1 cellular context compared by ENCODE assay signal in the genomic region with DNA sequence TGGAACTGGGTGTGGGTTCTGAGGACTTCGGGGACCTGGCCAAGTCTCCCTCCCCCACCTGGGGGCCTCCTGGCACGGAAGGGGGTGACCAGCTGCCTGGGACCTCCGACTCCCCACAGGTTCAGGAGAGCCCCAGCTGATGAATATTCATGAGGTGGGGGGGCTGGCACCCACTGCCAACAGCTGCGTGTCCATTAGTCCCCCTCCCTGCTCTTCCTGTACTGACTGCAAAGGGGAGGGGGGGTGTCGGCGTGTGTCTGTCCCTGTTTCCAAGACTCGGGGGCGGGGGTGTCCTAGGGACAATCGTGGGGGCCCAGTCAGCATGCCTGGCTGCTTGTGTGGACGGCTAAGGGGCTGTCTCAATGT.
TF ChIP-seq lines count a peak whose summit lies in the region.

No MANE protein-coding gene starts in this region.

TF ChIP-seq in HepG2, 621 proteins besides CTCF, POLR2A, EP300 and RAD21:
- TF ChIP-seq ZNF740 (CRISPR knock-in tag; IDR thresholded peaks at IDR 0.05): peak; percentile 66; the same call in 1 of the 2 replicates
- TF ChIP-seq, protein P1, sequence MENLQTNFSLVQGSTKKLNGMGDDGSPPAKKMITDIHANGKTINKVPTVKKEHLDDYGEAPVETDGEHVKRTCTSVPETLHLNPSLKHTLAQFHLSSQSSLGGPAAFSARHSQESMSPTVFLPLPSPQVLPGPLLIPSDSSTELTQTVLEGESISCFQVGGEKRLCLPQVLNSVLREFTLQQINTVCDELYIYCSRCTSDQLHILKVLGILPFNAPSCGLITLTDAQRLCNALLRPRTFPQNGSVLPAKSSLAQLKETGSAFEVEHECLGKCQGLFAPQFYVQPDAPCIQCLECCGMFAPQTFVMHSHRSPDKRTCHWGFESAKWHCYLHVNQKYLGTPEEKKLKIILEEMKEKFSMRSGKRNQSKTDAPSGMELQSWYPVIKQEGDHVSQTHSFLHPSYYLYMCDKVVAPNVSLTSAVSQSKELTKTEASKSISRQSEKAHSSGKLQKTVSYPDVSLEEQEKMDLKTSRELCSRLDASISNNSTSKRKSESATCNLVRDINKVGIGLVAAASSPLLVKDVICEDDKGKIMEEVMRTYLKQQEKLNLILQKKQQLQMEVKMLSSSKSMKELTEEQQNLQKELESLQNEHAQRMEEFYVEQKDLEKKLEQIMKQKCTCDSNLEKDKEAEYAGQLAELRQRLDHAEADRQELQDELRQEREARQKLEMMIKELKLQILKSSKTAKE (CRISPR knock-in tag; IDR thresholded peaks at IDR 0.05; ENCODE audit: borderline replicate concordance): no peak
- TF ChIP-seq HNRNPL (IDR thresholded peaks at IDR 0.05; ENCODE audit: low read depth, low read length): 0 out of 2 replicates have a peak, but pooled peaks have one; percentile 34
- no peak for TF ChIP-seq HNF1A (IDR thresholded peaks at IDR 0.05; ENCODE audit: low read depth)
- TF ChIP-seq HNF1A (CRISPR knock-in tag; IDR thresholded peaks at IDR 0.05; ENCODE audit: borderline replicate concordance): no peak
- TF ChIP-seq, protein P2, sequence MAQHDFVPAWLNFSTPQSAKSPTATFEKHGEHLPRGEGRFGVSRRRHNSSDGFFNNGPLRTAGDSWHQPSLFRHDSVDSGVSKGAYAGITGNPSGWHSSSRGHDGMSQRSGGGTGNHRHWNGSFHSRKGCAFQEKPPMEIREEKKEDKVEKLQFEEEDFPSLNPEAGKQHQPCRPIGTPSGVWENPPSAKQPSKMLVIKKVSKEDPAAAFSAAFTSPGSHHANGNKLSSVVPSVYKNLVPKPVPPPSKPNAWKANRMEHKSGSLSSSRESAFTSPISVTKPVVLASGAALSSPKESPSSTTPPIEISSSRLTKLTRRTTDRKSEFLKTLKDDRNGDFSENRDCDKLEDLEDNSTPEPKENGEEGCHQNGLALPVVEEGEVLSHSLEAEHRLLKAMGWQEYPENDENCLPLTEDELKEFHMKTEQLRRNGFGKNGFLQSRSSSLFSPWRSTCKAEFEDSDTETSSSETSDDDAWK (CRISPR knock-in tag; IDR thresholded peaks at IDR 0.05): no peak
- no peak for TF ChIP-seq ZNF891 (CRISPR knock-in tag; IDR thresholded peaks at IDR 0.05)
- TF ChIP-seq MAFF (IDR thresholded peaks at IDR 0.05; ENCODE audit: low read depth, low read length): no peak
- peak; percentile 49; the same call in 1 of the 2 replicates for TF ChIP-seq PATZ1 (CRISPR knock-in tag; IDR thresholded peaks at IDR 0.05)
- peak; percentile 6 for TF ChIP-seq XRCC5 (optimal IDR thresholded peaks at IDR 0.05; ENCODE audit: low read length)
- TF ChIP-seq, protein P3, sequence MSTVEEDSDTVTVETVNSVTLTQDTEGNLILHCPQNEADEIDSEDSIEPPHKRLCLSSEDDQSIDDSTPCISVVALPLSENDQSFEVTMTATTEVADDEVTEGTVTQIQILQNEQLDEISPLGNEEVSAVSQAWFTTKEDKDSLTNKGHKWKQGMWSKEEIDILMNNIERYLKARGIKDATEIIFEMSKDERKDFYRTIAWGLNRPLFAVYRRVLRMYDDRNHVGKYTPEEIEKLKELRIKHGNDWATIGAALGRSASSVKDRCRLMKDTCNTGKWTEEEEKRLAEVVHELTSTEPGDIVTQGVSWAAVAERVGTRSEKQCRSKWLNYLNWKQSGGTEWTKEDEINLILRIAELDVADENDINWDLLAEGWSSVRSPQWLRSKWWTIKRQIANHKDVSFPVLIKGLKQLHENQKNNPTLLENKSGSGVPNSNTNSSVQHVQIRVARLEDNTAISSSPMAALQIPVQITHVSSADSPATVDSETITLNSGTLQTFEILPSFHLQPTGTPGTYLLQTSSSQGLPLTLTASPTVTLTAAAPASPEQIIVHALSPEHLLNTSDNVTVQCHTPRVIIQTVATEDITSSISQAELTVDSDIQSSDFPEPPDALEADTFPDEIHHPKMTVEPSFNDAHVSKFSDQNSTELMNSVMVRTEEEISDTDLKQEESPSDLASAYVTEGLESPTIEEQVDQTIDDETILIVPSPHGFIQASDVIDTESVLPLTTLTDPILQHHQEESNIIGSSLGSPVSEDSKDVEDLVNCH (CRISPR knock-in tag; IDR thresholded peaks at IDR 0.05): no peak
- 0 out of 2 replicates have a peak, but pooled peaks have one; percentile 17 for TF ChIP-seq ZNF747 (CRISPR knock-in tag; IDR thresholded peaks at IDR 0.05; ENCODE audit: borderline replicate concordance)
- TF ChIP-seq AGO1 (IDR thresholded peaks at IDR 0.05; ENCODE audit: low read depth, low read length, poor library complexity, severe bottlenecking): no peak
- no peak for TF ChIP-seq TEAD2 (CRISPR knock-in tag; IDR thresholded peaks at IDR 0.05)
